ENCODE assay signal across 26 cellular contexts in genomic region chr21:44750675-44751025, GRCh38. TPM values are rescaled to one million over a fixed set of nuclear protein-coding genes. Genes with fewer than 3 reads are reported as not detected.
A peak's percentile ranks its signal among the peaks of the same experiment; 100 is the strongest.
DNase-seq lines count a peak whose midpoint lies in the region; ATAC-seq, FAIRE-seq and TF ChIP-seq lines count a peak whose summit lies in the region.
"Had no signal": no experiment of that assay in that cellular context is flagged by ENCODE, and none has a peak within 500 bp of the region (broad histone marks: within the 10 kb centered on the region; RNA-seq: fewer than 3 reads in every experiment).

No MANE protein-coding gene starts in this region.

- intact Hi-C loops in right lobe of liver (cut with DNase I) = no loop called here
- intact Hi-C loops in HepG2 (cut with micrococcal nuclease; ENCODE audit: unreplicated experiment) = no loop called here
- intact Hi-C loops in endothelial cell of umbilical vein (cut with micrococcal nuclease) = no loop called here
- intact Hi-C loops in natural killer cell (cut with micrococcal nuclease) = no loop called here

- H3K79me2 ChIP-seq in HepG2 (ENCODE audit: insufficient read depth, low read length) = no peaks in the 10 kb centered on the region
- H3K79me2 ChIP-seq in endothelial cell of umbilical vein (ENCODE audit: control insufficient read depth, insufficient read depth, low read length) = no peaks in the 10 kb centered on the region
- H3K79me2 ChIP-seq in neural progenitor cell (ENCODE audit: low read depth) = no peaks in the 10 kb centered on the region

- H3K9me3 ChIP-seq in right lobe of liver (no peaks in the 10 kb centered on the region), HepG2 (ENCODE audit: low read length) (no peaks in the 10 kb centered on the region), endothelial cell of umbilical vein (replicated peaks; ENCODE audit: control insufficient read depth, insufficient read depth, low read length) (no peaks in the 10 kb centered on the region), neural progenitor cell (ENCODE audit: low read depth) (no peaks in the 10 kb centered on the region)
- H3K9me3 ChIP-seq: HAP-1 had no signal

- H3K9me3 Mint-ChIP-seq in neural progenitor cell (peaks cover 6% of the 10 kb centered on the region), natural killer cell (no peaks in the 10 kb centered on the region)
- H3K9me3 Mint-ChIP-seq in naive thymus-derived CD8-positive, alpha-beta T cell = no peaks in the 10 kb centered on the region

- H3K36me3 ChIP-seq in right lobe of liver (no peaks in the 10 kb centered on the region), HepG2 (replicated peaks in 1 of 2; ENCODE audit: control insufficient read depth in 1 of 2, insufficient read depth in 2 of 2, low read length in 2 of 2) (no peaks in the 10 kb centered on the region), endothelial cell of umbilical vein (ENCODE audit: control insufficient read depth in 2 of 2, extremely low read depth in 1 of 2, insufficient read depth in 2 of 2, low read length in 2 of 2) (no peaks in the 10 kb centered on the region), neural progenitor cell (no peaks in the 10 kb centered on the region)
- H3K36me3 ChIP-seq: HAP-1 had no signal

- CTCF ChIA-PET in HepG2 (lab: Yijun Ruan, JAX; ENCODE audit: low intra/inter-chr PET ratio, low total read pairs) (no interaction called here), endothelial cell of umbilical vein (lab: Charles Lee) (no interaction called here)

- TF ChIP-seq RAD21 in HepG2 (CRISPR knock-in tag; IDR thresholded peaks at IDR 0.05) = no peak

- H3K27me3 ChIP-seq in right lobe of liver (no peaks in the 10 kb centered on the region), HepG2 (ENCODE audit: control insufficient read depth in 1 of 2, insufficient read depth in 2 of 2, low read length in 2 of 2) (peaks cover 11 to 53% of the 10 kb centered on the region in 2 experiments; a peak in 4 of 5 replicates), endothelial cell of umbilical vein (ENCODE audit: control insufficient read depth in 2 of 2, insufficient read depth in 2 of 2, low read length in 2 of 2) (peaks cover 3 to 4% of the 10 kb centered on the region in 2 experiments), neural progenitor cell (peaks cover 11% of the 10 kb centered on the region)

- H2AFZ ChIP-seq in HepG2 (ENCODE audit: low read length) (no peak overlapping the region), endothelial cell of umbilical vein (ENCODE audit: low read depth, low read length) (no peak overlapping the region), neural progenitor cell (replicated peaks) (no peak overlapping the region)

- H3K36me3 Mint-ChIP-seq in neural progenitor cell (no peaks in the 10 kb centered on the region), natural killer cell (no peaks in the 10 kb centered on the region)
- H3K36me3 Mint-ChIP-seq in naive thymus-derived CD8-positive, alpha-beta T cell = no peaks in the 10 kb centered on the region
- H3K36me3 Mint-ChIP-seq: CD8-positive, alpha-beta T cell; IgD-negative memory B cell had no signal

- TF ChIP-seq POLR2A in right lobe of liver (IDR thresholded peaks at IDR 0.05) = no peak
- TF ChIP-seq POLR2A in HepG2 (IDR thresholded peaks at IDR 0.05; ENCODE audit: insufficient read depth in 1 of 2, low read depth in 2 of 2, low read length in 2 of 2) = no peak
- TF ChIP-seq POLR2A in endothelial cell of umbilical vein (IDR thresholded peaks at IDR 0.05; ENCODE audit: low read depth, low read length) = no peak

- H3K4me1 ChIP-seq in right lobe of liver (no peaks in the 10 kb centered on the region), HepG2 (ENCODE audit: insufficient read depth, low read length) (no peaks in the 10 kb centered on the region), endothelial cell of umbilical vein (ENCODE audit: control insufficient read depth, extremely low read depth, insufficient read depth, low read length) (peaks cover 38% of the 10 kb centered on the region), neural progenitor cell (peaks cover 11% of the 10 kb centered on the region)
- H3K4me1 ChIP-seq: HAP-1 had no signal

- H3K4me3 ChIP-seq in right lobe of liver (no peak overlapping the region), HepG2 (replicated peaks in 1 of 3; ENCODE audit: insufficient read depth in 1 of 3, low read depth in 2 of 3, low read length in 3 of 3) (no peak overlapping the region), endothelial cell of umbilical vein (replicated peaks in 1 of 3; ENCODE audit: insufficient read depth in 1 of 3, low read depth in 1 of 3, low read length in 3 of 3) (no peak overlapping the region), neural progenitor cell (no peak overlapping the region)
- H3K4me3 ChIP-seq: HAP-1 had no signal

- H3K27ac Mint-ChIP-seq in neural progenitor cell = peak overlapping the region; percentile 42
- H3K27ac Mint-ChIP-seq in naive thymus-derived CD8-positive, alpha-beta T cell = peak overlapping the region in 3 of 10 donors; percentile 20 to 72 (median 59)
- H3K27ac Mint-ChIP-seq in natural killer cell = no peak overlapping the region
- H3K27ac Mint-ChIP-seq: CD8-positive, alpha-beta T cell had no signal

- no peak for TF ChIP-seq CTCF in right lobe of liver (IDR thresholded peaks at IDR 0.05)
- no peak for TF ChIP-seq CTCF in HepG2 (CRISPR knock-in tag; IDR thresholded peaks at IDR 0.05)
- TF ChIP-seq CTCF in endothelial cell of umbilical vein (IDR thresholded peaks at IDR 0.05; ENCODE audit: extremely low read depth in 1 of 2, insufficient read depth in 1 of 2, low read depth in 1 of 2, low read length in 2 of 2) = no peak
- TF ChIP-seq CTCF in neural progenitor cell (IDR thresholded peaks at IDR 0.05) = no peak
- no peak for TF ChIP-seq CTCF in natural killer cell (IDR thresholded peaks at IDR 0.05)

- POLR2A ChIA-PET in HepG2 (lab: Yijun Ruan, JAX) = no interaction called here
- POLR2A ChIA-PET in endothelial cell of umbilical vein (lab: Charles Lee) = no interaction called here
- POLR2A ChIA-PET in naive thymus-derived CD8-positive, alpha-beta T cell (lab: Charles Lee) = no interaction called here

- H3K9ac ChIP-seq in HepG2 (ENCODE audit: insufficient read depth, low read depth, low read length) (no peak overlapping the region), endothelial cell of umbilical vein (replicated peaks; ENCODE audit: extremely low read depth, insufficient read depth, low read length) (no peak overlapping the region), neural progenitor cell (no peak overlapping the region)

- WGBS in right lobe of liver (ENCODE audit: insufficient coverage, low coverage, low lambda C conversion rate, missing lambda C conversion rate) = 39% methylated on average over 12 of the region's 12 CpGs
- 48% methylated on average over 11 of the region's 12 CpGs for WGBS in HepG2 (ENCODE audit: low lambda C conversion rate)

- ATAC-seq in right lobe of liver (peak in 3 of 4 donors; percentile 69 to 81 (median 71)), HepG2 (no peak), natural killer cell (no peak), HG03378 (IDR thresholded peaks at IDR 0.05; ENCODE audit: unreplicated experiment) (no peak)
- no peak for ATAC-seq in naive thymus-derived CD8-positive, alpha-beta T cell
- ATAC-seq: CD8-positive, alpha-beta T cell had no signal

- TF ChIP-seq EP300 in HepG2 (IDR thresholded peaks at IDR 0.05; ENCODE audit: low read depth in 2 of 2, low read length in 2 of 2) (no peak), HepG2 (CRISPR knock-in tag; IDR thresholded peaks at IDR 0.05; ENCODE audit: borderline replicate concordance) (no peak)

- no peaks in the 10 kb centered on the region for H3F3A ChIP-seq in neural progenitor cell (ENCODE audit: low read depth)

- H3K4me2 ChIP-seq in HepG2 (ENCODE audit: low read depth, low read length) = no peak overlapping the region
- no peak overlapping the region for H3K4me2 ChIP-seq in endothelial cell of umbilical vein (ENCODE audit: insufficient read depth, low read length)
- no peak overlapping the region for H3K4me2 ChIP-seq in neural progenitor cell

- BruUV-seq in HepG2 (replicated peaks; lab: Mats Ljungman, UMichigan) = no TSS peak
- no TSS peak for BruUV-seq in endothelial cell of umbilical vein (replicated peaks; lab: Mats Ljungman, UMichigan)

- H3K27ac ChIP-seq in right lobe of liver (no peak overlapping the region), HepG2 (ENCODE audit: extremely low read length, insufficient read depth, low read length) (no peak overlapping the region), endothelial cell of umbilical vein (ENCODE audit: insufficient read depth, low read depth, low read length) (no peak overlapping the region), neural progenitor cell (no peak overlapping the region)
- H3K27ac ChIP-seq: 22Rv1, RWPE1 had no signal

- no peaks in the 10 kb centered on the region for H3K9me1 ChIP-seq in endothelial cell of umbilical vein (replicated peaks; ENCODE audit: control insufficient read depth, extremely low read depth, insufficient read depth, low read length)

- in situ Hi-C loops in HepG2 (cut with HindIII; ENCODE audit: extremely low pct_ligation_motif_present, low pct_unique_long_range_greater_than_20kb) = no loop called here

- peaks cover 9% of the 10 kb centered on the region for H3K4me1 Mint-ChIP-seq in neural progenitor cell
- H3K4me1 Mint-ChIP-seq in naive thymus-derived CD8-positive, alpha-beta T cell = peaks cover 0 to 4% (median under 1%) of the 10 kb centered on the region in 4 donors
- no peaks in the 10 kb centered on the region for H3K4me1 Mint-ChIP-seq in natural killer cell
- H3K4me1 Mint-ChIP-seq: IgD-negative memory B cell had no signal

- FAIRE-seq in HepG2 (lab: Jason Lieb, UNC) (no peak), endothelial cell of umbilical vein (lab: Jason Lieb, UNC) (peak; percentile 44)
- FAIRE-seq: GM12891 had no signal

- DNase-seq in right lobe of liver (no peak), HepG2 (ENCODE audit: low spot score) (no peak), endothelial cell of umbilical vein (ENCODE audit: low read depth, low spot score) (no peak), neural progenitor cell (ENCODE audit: low spot score) (no peak), occipital lobe (lab: John Stamatoyannopoulos, UW) (no peak), natural killer cell (no peak)
- DNase-seq in naive thymus-derived CD8-positive, alpha-beta T cell = no peak
- DNase-seq: C1 segment of cervical spinal cord; CD8-positive, alpha-beta T cell; DND-41; Karpas-422; MV-4-11; NCI-H1105 treated with DMSO at 0.1 percent for 48 hours; NCI-H2029 treated with DMSO at 0.1 percent for 48 hours; NCI-H226; NCI-H510A treated with DMSO at 0.1 percent for 48 hours; NCI-H748 treated with DMSO at 0.1 percent for 48 hours; SIG-M5 had no signal

- H4K20me1 ChIP-seq in HepG2 (ENCODE audit: insufficient read depth, low read length) (no peaks in the 10 kb centered on the region), endothelial cell of umbilical vein (replicated peaks; ENCODE audit: control insufficient read depth, extremely low read depth, insufficient read depth, low read length) (no peaks in the 10 kb centered on the region), neural progenitor cell (ENCODE audit: low read depth) (no peaks in the 10 kb centered on the region)

- dilution Hi-C loops in endothelial cell of umbilical vein (cut with MboI; ENCODE audit: extremely low pct_ligation_motif_present, low sequenced_read_pairs) = no loop called here

- no peak overlapping the region for H3K4me3 Mint-ChIP-seq in neural progenitor cell
- no peak overlapping the region for H3K4me3 Mint-ChIP-seq in naive thymus-derived CD8-positive, alpha-beta T cell
- no peak overlapping the region for H3K4me3 Mint-ChIP-seq in natural killer cell
- H3K4me3 Mint-ChIP-seq: CD8-positive, alpha-beta T cell; IgD-negative memory B cell had no signal

- peaks cover 3% of the 10 kb centered on the region for H3K27me3 Mint-ChIP-seq in neural progenitor cell (ENCODE audit: insufficient read depth, low read depth)
- H3K27me3 Mint-ChIP-seq in naive thymus-derived CD8-positive, alpha-beta T cell = peaks cover 4 to 27% (median 12%) of the 10 kb centered on the region in 5 donors
- H3K27me3 Mint-ChIP-seq in natural killer cell (ENCODE audit: low read depth in 2 of 2) = peaks cover 8% of the 10 kb centered on the region in 2 donors

RNA-seq across cellular contexts. Expression of gene TSPEAR, which starts 39.3 kb away (rescaled TPM):
- total RNA-seq in right lobe of liver (not detected), HepG2 (2016; rRNA removed; fragmentation: Illumina TruSeq; extraction: Trizol) (0.07 and 0.18 TPM in 2 replicates), endothelial cell of umbilical vein (not detected in 2 replicates), neural progenitor cell (ENCODE audit: low replicate concordance) (not detected in 2 replicates), occipital lobe (not detected), natural killer cell (not detected)
- total RNA-seq in HepG2 (2016; cell fraction: cytosol; rRNA removed; fragmentation: Illumina TruSeq; extraction: Trizol; ENCODE audit: low read depth) = 0.09 TPM in 1 of 2 replicates, not detected in the other
- total RNA-seq in HepG2 (2016; cell fraction: insoluble cytoplasmic fraction; rRNA removed; fragmentation: Illumina TruSeq; extraction: Trizol) = 0.10 and 0.19 TPM in 2 replicates
- 0.24 and 0.28 TPM in 2 replicates for total RNA-seq in HepG2 (2016; cell fraction: membrane; rRNA removed; fragmentation: Illumina TruSeq; extraction: Trizol)
- total RNA-seq in HepG2 (2016; cell fraction: nucleus; rRNA removed; fragmentation: Illumina TruSeq; extraction: Trizol) = 0.16 TPM in 1 of 2 replicates, not detected in the other
- polyA plus RNA-seq in HepG2 (2011; rRNA removed) (0.32 and 0.33 TPM in 2 replicates), endothelial cell of umbilical vein (0.01 TPM in 1 of 2 replicates, not detected in the other)
- 0.28 and 0.32 TPM in 2 replicates for polyA plus RNA-seq in HepG2 (2011; cell fraction: cytosol; rRNA removed)
- 0.59 and 0.71 TPM in 2 replicates for polyA plus RNA-seq in HepG2 (2011; cell fraction: nucleus; rRNA removed)
- 0.63 and 0.68 TPM in 2 replicates for polyA plus RNA-seq in HepG2 (2012)
- 0.10 and 0.12 TPM in 2 replicates for polyA plus RNA-seq in HepG2 (2016; cell fraction: cytosol; fragmentation: Illumina TruSeq; extraction: Trizol; ENCODE audit: low read depth)
- 0.19 and 0.25 TPM in 2 replicates for polyA plus RNA-seq in HepG2 (2016; cell fraction: insoluble cytoplasmic fraction; fragmentation: Illumina TruSeq; extraction: Trizol; ENCODE audit: low read depth)
- polyA plus RNA-seq in HepG2 (2016; cell fraction: membrane; fragmentation: Illumina TruSeq; extraction: Trizol; ENCODE audit: low read depth) = 0.31 and 0.42 TPM in 2 replicates
- 0.11 TPM in 1 of 2 replicates, not detected in the other for polyA plus RNA-seq in HepG2 (2016; cell fraction: nucleus; fragmentation: Illumina TruSeq; extraction: Trizol; ENCODE audit: insufficient read depth, low read depth)
- 0.82 TPM in 1 of 2 replicates, not detected in the other for polyA minus RNA-seq in HepG2 (2011; rRNA and poly(A)+ RNA removed; ENCODE audit: low replicate concordance)
- polyA minus RNA-seq in HepG2 (2011; cell fraction: cytosol; rRNA and poly(A)+ RNA removed) = 0.18 and 0.20 TPM in 2 replicates
- polyA minus RNA-seq in HepG2 (2011; cell fraction: nucleus; rRNA and poly(A)+ RNA removed) = 0.26 and 0.37 TPM in 2 replicates
- not detected in 2 replicates for polyA plus RNA-seq in endothelial cell of umbilical vein (2011; cell fraction: cytosol; rRNA removed)
- polyA plus RNA-seq in endothelial cell of umbilical vein (2011; cell fraction: nucleus; rRNA removed) = not detected in 2 replicates
- polyA plus RNA-seq in endothelial cell of umbilical vein (2012) = 0.08 TPM in 1 of 2 replicates, not detected in the other
- polyA minus RNA-seq in endothelial cell of umbilical vein = not detected in 2 replicates
- polyA minus RNA-seq in endothelial cell of umbilical vein (2011; cell fraction: cytosol; rRNA and poly(A)+ RNA removed) = not detected
- polyA minus RNA-seq in endothelial cell of umbilical vein (2011; cell fraction: nucleus; rRNA and poly(A)+ RNA removed) = not detected in 2 replicates
- not detected for total RNA-seq in naive thymus-derived CD8-positive, alpha-beta T cell
- under 1 TPM in 1 of 3 donors, not detected in 2; 0.07 TPM for polyA plus RNA-seq in naive thymus-derived CD8-positive, alpha-beta T cell
- total RNA-seq: CD8-positive, alpha-beta T cell; G401; M059J had no signal
- polyA plus RNA-seq: IgD-negative memory B cell had no signal

RNA-seq across cellular contexts. Expression of gene UBE2G2, which starts 51.0 kb away (rescaled TPM):
- 10 to 100 TPM; 41.5 to 54.6 (median 49.9) TPM for total RNA-seq in right lobe of liver
- total RNA-seq in HepG2 (2016; rRNA removed; fragmentation: Illumina TruSeq; extraction: Trizol) = 55.4 and 62.0 TPM in 2 replicates
- total RNA-seq in HepG2 (2016; cell fraction: cytosol; rRNA removed; fragmentation: Illumina TruSeq; extraction: Trizol; ENCODE audit: low read depth) = 6.2 and 7.8 TPM in 2 replicates
- total RNA-seq in HepG2 (2016; cell fraction: insoluble cytoplasmic fraction; rRNA removed; fragmentation: Illumina TruSeq; extraction: Trizol) = 55.6 and 59.2 TPM in 2 replicates
- 24.1 and 25.4 TPM in 2 replicates for total RNA-seq in HepG2 (2016; cell fraction: membrane; rRNA removed; fragmentation: Illumina TruSeq; extraction: Trizol)
- total RNA-seq in HepG2 (2016; cell fraction: nucleus; rRNA removed; fragmentation: Illumina TruSeq; extraction: Trizol) = 58.4 and 64.5 TPM in 2 replicates
- 92.0 and 106 TPM in 2 replicates for polyA plus RNA-seq in HepG2 (2011; rRNA removed)
- polyA plus RNA-seq in HepG2 (2011; cell fraction: cytosol; rRNA removed) = 65.4 and 70.1 TPM in 2 replicates
- 159 and 211 TPM in 2 replicates for polyA plus RNA-seq in HepG2 (2011; cell fraction: nucleus; rRNA removed)
- 63.5 and 84.4 TPM in 2 replicates for polyA plus RNA-seq in HepG2 (2012)
- 6.2 and 8.1 TPM in 2 replicates for polyA plus RNA-seq in HepG2 (2016; cell fraction: cytosol; fragmentation: Illumina TruSeq; extraction: Trizol; ENCODE audit: low read depth)
- polyA plus RNA-seq in HepG2 (2016; cell fraction: insoluble cytoplasmic fraction; fragmentation: Illumina TruSeq; extraction: Trizol; ENCODE audit: low read depth) = 70.2 and 76.6 TPM in 2 replicates
- polyA plus RNA-seq in HepG2 (2016; cell fraction: membrane; fragmentation: Illumina TruSeq; extraction: Trizol; ENCODE audit: low read depth) = 18.6 and 20.2 TPM in 2 replicates
- polyA plus RNA-seq in HepG2 (2016; cell fraction: nucleus; fragmentation: Illumina TruSeq; extraction: Trizol; ENCODE audit: insufficient read depth, low read depth) = 135 and 144 TPM in 2 replicates
- polyA minus RNA-seq in HepG2 (2011; rRNA and poly(A)+ RNA removed; ENCODE audit: low replicate concordance) = 53.7 and 134 TPM in 2 replicates
- 25.8 and 27.2 TPM in 2 replicates for polyA minus RNA-seq in HepG2 (2011; cell fraction: cytosol; rRNA and poly(A)+ RNA removed)
- 110 and 138 TPM in 2 replicates for polyA minus RNA-seq in HepG2 (2011; cell fraction: nucleus; rRNA and poly(A)+ RNA removed)
- total RNA-seq in endothelial cell of umbilical vein = 114 and 117 TPM in 2 replicates
- polyA plus RNA-seq in endothelial cell of umbilical vein = 86.4 and 95.0 TPM in 2 replicates
- polyA plus RNA-seq in endothelial cell of umbilical vein (2011; cell fraction: cytosol; rRNA removed) = 90.1 and 97.5 TPM in 2 replicates
- polyA plus RNA-seq in endothelial cell of umbilical vein (2011; cell fraction: nucleus; rRNA removed) = 200 and 203 TPM in 2 replicates
- 126 and 142 TPM in 2 replicates for polyA plus RNA-seq in endothelial cell of umbilical vein (2012)
- polyA minus RNA-seq in endothelial cell of umbilical vein = 158 TPM in 2 replicates
- polyA minus RNA-seq in endothelial cell of umbilical vein (2011; cell fraction: cytosol; rRNA and poly(A)+ RNA removed) = 57.2 TPM
- 87.5 and 102 TPM in 2 replicates for polyA minus RNA-seq in endothelial cell of umbilical vein (2011; cell fraction: nucleus; rRNA and poly(A)+ RNA removed)
- total RNA-seq in neural progenitor cell (ENCODE audit: low replicate concordance) = 76.7 and 83.1 TPM in 2 replicates
- total RNA-seq in occipital lobe = 61.8 TPM
- 100 to 1,000 TPM; 167 to 186 TPM for total RNA-seq in naive thymus-derived CD8-positive, alpha-beta T cell
- 10 to 100 TPM; 56.2 to 72.8 (median 62.3) TPM for polyA plus RNA-seq in naive thymus-derived CD8-positive, alpha-beta T cell
- total RNA-seq in natural killer cell = 100 to 1,000 TPM in 2 of 3 donors, 10 to 100 TPM in 1; 89.1 to 109 (median 107) TPM

RNA-seq across cellular contexts. Expression of gene KRTAP10-12, which starts 53.7 kb away (rescaled TPM):
- not detected for total RNA-seq in right lobe of liver
- not detected in 2 replicates for total RNA-seq in HepG2 (2016; rRNA removed; fragmentation: Illumina TruSeq; extraction: Trizol)
- total RNA-seq in HepG2 (2016; cell fraction: cytosol; rRNA removed; fragmentation: Illumina TruSeq; extraction: Trizol; ENCODE audit: low read depth) = not detected in 2 replicates
- not detected in 2 replicates for total RNA-seq in HepG2 (2016; cell fraction: insoluble cytoplasmic fraction; rRNA removed; fragmentation: Illumina TruSeq; extraction: Trizol)
- total RNA-seq in HepG2 (2016; cell fraction: membrane; rRNA removed; fragmentation: Illumina TruSeq; extraction: Trizol) = not detected in 2 replicates
- total RNA-seq in HepG2 (2016; cell fraction: nucleus; rRNA removed; fragmentation: Illumina TruSeq; extraction: Trizol) = not detected in 2 replicates
- not detected in 2 replicates for polyA plus RNA-seq in HepG2 (2011; rRNA removed)
- not detected in 2 replicates for polyA plus RNA-seq in HepG2 (2011; cell fraction: cytosol; rRNA removed)
- polyA plus RNA-seq in HepG2 (2011; cell fraction: nucleus; rRNA removed) = not detected in 2 replicates
- polyA plus RNA-seq in HepG2 (2012) = not detected in 2 replicates
- not detected in 2 replicates for polyA plus RNA-seq in HepG2 (2016; cell fraction: cytosol; fragmentation: Illumina TruSeq; extraction: Trizol; ENCODE audit: low read depth)
- polyA plus RNA-seq in HepG2 (2016; cell fraction: insoluble cytoplasmic fraction; fragmentation: Illumina TruSeq; extraction: Trizol; ENCODE audit: low read depth) = not detected in 2 replicates
- not detected in 2 replicates for polyA plus RNA-seq in HepG2 (2016; cell fraction: membrane; fragmentation: Illumina TruSeq; extraction: Trizol; ENCODE audit: low read depth)
- not detected in 2 replicates for polyA plus RNA-seq in HepG2 (2016; cell fraction: nucleus; fragmentation: Illumina TruSeq; extraction: Trizol; ENCODE audit: insufficient read depth, low read depth)
- not detected in 2 replicates for polyA minus RNA-seq in HepG2 (2011; rRNA and poly(A)+ RNA removed; ENCODE audit: low replicate concordance)
- not detected in 2 replicates for polyA minus RNA-seq in HepG2 (2011; cell fraction: cytosol; rRNA and poly(A)+ RNA removed)
- polyA minus RNA-seq in HepG2 (2011; cell fraction: nucleus; rRNA and poly(A)+ RNA removed) = not detected in 2 replicates
- not detected in 2 replicates for total RNA-seq in endothelial cell of umbilical vein
- polyA plus RNA-seq in endothelial cell of umbilical vein = not detected in 2 replicates
- polyA plus RNA-seq in endothelial cell of umbilical vein (2011; cell fraction: cytosol; rRNA removed) = not detected in 2 replicates
- polyA plus RNA-seq in endothelial cell of umbilical vein (2011; cell fraction: nucleus; rRNA removed) = not detected in 2 replicates
- polyA plus RNA-seq in endothelial cell of umbilical vein (2012) = not detected in 2 replicates
- polyA minus RNA-seq in endothelial cell of umbilical vein = not detected in 2 replicates
- polyA minus RNA-seq in endothelial cell of umbilical vein (2011; cell fraction: cytosol; rRNA and poly(A)+ RNA removed) = not detected
- polyA minus RNA-seq in endothelial cell of umbilical vein (2011; cell fraction: nucleus; rRNA and poly(A)+ RNA removed) = not detected in 2 replicates
- total RNA-seq in neural progenitor cell (ENCODE audit: low replicate concordance) = not detected in 2 replicates
- total RNA-seq in occipital lobe = not detected
- total RNA-seq in naive thymus-derived CD8-positive, alpha-beta T cell = not detected
- not detected for polyA plus RNA-seq in naive thymus-derived CD8-positive, alpha-beta T cell
- total RNA-seq in natural killer cell = not detected
- total RNA-seq: CD8-positive, alpha-beta T cell; G401; M059J had no signal
- polyA plus RNA-seq: IgD-negative memory B cell had no signal

Comparison
In these comparisons a context has a peak if more than half of its experiments do, and no peak if none do; other contexts are left out.
1. ATAC-seq: peak in right lobe of liver (3 of 4); none in HepG2 (single experiment), naive thymus-derived CD8-positive, alpha-beta T cell (0 of 2), natural killer cell (0 of 3) and HG03378 (single experiment).